Comparison of ENCODE assay signal across 1 cellular context in the genomic region with DNA sequence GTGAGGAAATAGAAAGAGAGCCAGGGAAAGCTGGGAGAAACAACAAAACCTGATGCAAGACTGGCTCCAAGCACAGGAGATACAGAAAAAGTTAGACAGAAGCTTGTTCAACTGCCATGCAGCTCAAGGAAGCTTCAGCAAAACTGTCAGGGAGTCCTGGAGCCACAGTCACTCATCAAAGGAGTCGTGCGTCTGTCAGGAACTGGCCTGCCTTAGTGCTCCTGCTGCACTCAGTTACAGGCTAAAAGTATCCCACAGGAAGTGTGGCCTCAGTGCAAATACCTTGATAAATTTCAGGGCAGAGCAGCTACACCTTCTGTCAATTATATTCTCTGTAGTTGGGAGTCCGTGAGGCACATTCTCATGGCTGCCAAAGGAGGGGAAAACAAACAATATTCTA.
TF ChIP-seq lines count a peak whose summit lies in the region.

No MANE protein-coding gene starts in this region.

TF ChIP-seq in K562, 482 proteins besides CTCF, POLR2A, EP300 and RAD21:
- no peak for TF ChIP-seq THRB (CRISPR knock-in tag; conservative IDR thresholded peaks at IDR 0.05)
- TF ChIP-seq ADNP (tag; IDR thresholded peaks at IDR 0.05): no peak
- no peak for TF ChIP-seq SMAD4 (CRISPR knock-in tag; conservative IDR thresholded peaks at IDR 0.05)
- no peak for TF ChIP-seq NFE2 (IDR thresholded peaks at IDR 0.05; ENCODE audit: low read depth)
- TF ChIP-seq ZNF507 (tag; conservative IDR thresholded peaks at IDR 0.05): 0 out of 2 replicates have a peak, but pooled peaks have one; percentile 9
- no peak for TF ChIP-seq NCOR1 (IDR thresholded peaks at IDR 0.05)
- TF ChIP-seq MEIS2 (IDR thresholded peaks at IDR 0.05; ENCODE audit: partially characterized antibody): peak; percentile 33
- no peak for TF ChIP-seq ZNF316 (IDR thresholded peaks at IDR 0.05)
- TF ChIP-seq, protein P1, sequence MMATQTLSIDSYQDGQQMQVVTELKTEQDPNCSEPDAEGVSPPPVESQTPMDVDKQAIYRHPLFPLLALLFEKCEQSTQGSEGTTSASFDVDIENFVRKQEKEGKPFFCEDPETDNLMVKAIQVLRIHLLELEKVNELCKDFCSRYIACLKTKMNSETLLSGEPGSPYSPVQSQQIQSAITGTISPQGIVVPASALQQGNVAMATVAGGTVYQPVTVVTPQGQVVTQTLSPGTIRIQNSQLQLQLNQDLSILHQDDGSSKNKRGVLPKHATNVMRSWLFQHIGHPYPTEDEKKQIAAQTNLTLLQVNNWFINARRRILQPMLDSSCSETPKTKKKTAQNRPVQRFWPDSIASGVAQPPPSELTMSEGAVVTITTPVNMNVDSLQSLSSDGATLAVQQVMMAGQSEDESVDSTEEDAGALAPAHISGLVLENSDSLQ (IDR thresholded peaks at IDR 0.05): peak; percentile 64
TF ChIP-seq in K562: peak in this region for 3.
